ENCODE assay signal across 12 cellular contexts in the genomic region with DNA sequence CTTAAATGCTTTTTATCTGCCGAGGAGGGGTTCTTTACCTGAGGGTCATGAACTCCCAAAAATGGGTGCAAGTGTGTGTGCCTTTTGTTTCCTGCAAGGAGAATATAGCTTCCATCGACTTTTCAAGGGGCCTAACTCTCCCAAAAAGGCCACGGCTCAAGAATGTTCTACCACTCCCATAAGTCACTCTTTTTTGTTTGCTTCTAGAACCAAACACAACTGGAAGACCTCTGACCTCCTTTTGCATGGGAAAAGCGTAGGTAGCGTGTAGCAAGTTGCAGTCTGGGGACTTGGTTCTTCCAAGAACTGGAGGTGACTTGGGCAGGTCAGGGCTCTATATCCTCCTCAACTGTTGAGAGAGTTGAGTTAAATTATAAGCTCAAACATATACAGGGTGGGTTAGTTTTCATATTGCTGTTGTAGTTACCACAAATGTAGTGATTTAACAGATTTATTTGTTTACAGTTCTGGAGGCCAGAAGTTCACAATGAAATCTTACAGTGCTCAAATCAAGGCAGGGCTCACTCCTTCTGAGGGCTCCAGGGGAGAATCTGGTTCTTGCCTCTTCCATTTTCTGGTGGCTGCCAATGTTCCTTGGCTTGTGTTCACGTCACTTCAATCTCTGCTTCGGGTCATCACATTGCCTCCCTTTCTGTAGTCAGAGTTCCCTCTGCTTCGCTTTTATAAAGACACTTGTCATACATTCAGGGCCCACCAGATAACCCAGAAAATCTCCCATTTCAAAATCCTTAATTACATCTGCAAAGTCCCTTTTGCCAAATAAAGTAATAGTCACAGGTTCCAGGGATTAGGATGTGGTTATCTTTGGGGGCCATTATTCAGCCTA. TPM values are rescaled to one million over a fixed set of nuclear protein-coding genes. Genes with fewer than 3 reads are reported as not detected.
A peak's percentile ranks its signal among the peaks of the same experiment; 100 is the strongest.
DNase-seq lines count a peak whose midpoint lies in the region; ATAC-seq, FAIRE-seq and TF ChIP-seq lines count a peak whose summit lies in the region.
"Had no signal": no experiment of that assay in that cellular context is flagged by ENCODE, and none has a peak within 500 bp of the region (broad histone marks: within the 10 kb centered on the region; RNA-seq: fewer than 3 reads in every experiment).

No MANE protein-coding gene starts in this region.

- H3K4me1 ChIP-seq in cardiac muscle cell (ENCODE audit: low read depth), result peaks cover 13% of the 10 kb centered on the region
- H3K4me1 ChIP-seq in HepG2 (ENCODE audit: insufficient read depth, low read length), result peaks cover 76% of the 10 kb centered on the region
- H3K4me1 ChIP-seq: parathyroid adenoma had no signal

- no peak for TF ChIP-seq RAD21 in HepG2 (CRISPR knock-in tag; IDR thresholded peaks at IDR 0.05)

- peaks cover 71% of the 10 kb centered on the region for H3K79me2 ChIP-seq in HepG2 (ENCODE audit: insufficient read depth, low read length)
- H3K79me2 ChIP-seq: parathyroid adenoma had no signal

- TF ChIP-seq POLR2A in HepG2 (IDR thresholded peaks at IDR 0.05; ENCODE audit: insufficient read depth in 1 of 2, low read depth in 2 of 2, low read length in 2 of 2), result no peak

- H3K36me3 ChIP-seq in cardiac muscle cell (no peaks in the 10 kb centered on the region), HepG2 (replicated peaks in 1 of 2; ENCODE audit: control insufficient read depth in 1 of 2, insufficient read depth in 2 of 2, low read length in 2 of 2) (peaks cover 0 to 2% of the 10 kb centered on the region in 2 experiments; a peak in 2 of 5 replicates)

- peak overlapping the region; percentile 91 for H3K4me2 ChIP-seq in HepG2 (ENCODE audit: low read depth, low read length)

- H3K4me3 Mint-ChIP-seq in activated T-helper 2 cell treated with anti-CD3 and anti-CD28 coated beads, Interferon-gamma antibody, Interleukin-2, Interleukin-4, amounts not matched to agents 10 μg/mL and 5 μg/mL and 100 μg/mL, durations not matched to agents 14 hours and 24 hours and 36 hours (ENCODE audit: low read depth), result peak overlapping the region; percentile 90

- ATAC-seq in left cardiac atrium (no peak), HepG2 (no peak), HG03354 (IDR thresholded peaks at IDR 0.05; ENCODE audit: poor library complexity, severe bottlenecking, unreplicated experiment) (no peak), HG03159 (IDR thresholded peaks at IDR 0.05; ENCODE audit: unreplicated experiment) (no peak)

- H3K27ac Mint-ChIP-seq in activated T-helper 2 cell treated with anti-CD3 and anti-CD28 coated beads, Interferon-gamma antibody, Interleukin-2, Interleukin-4, amounts not matched to agents 10 μg/mL and 5 μg/mL and 100 μg/mL, durations not matched to agents 14 hours and 24 hours and 36 hours, result peak overlapping the region; percentile 88

- 43% methylated on average over 8 of the region's 8 CpGs for WGBS in HepG2 (ENCODE audit: low lambda C conversion rate)

- CTCF ChIA-PET in HepG2 (lab: Yijun Ruan, JAX; ENCODE audit: low intra/inter-chr PET ratio, low total read pairs), result interaction anchor here (1.6 kb wide), 1 partner anchor 97 kb away, joined by 3 read pairs; no protein-coding TSS in a partner anchor

- no peaks in the 10 kb centered on the region for H3K27me3 Mint-ChIP-seq in activated T-helper 2 cell treated with anti-CD3 and anti-CD28 coated beads, Interferon-gamma antibody, Interleukin-2, Interleukin-4, amounts not matched to agents 10 μg/mL and 5 μg/mL and 100 μg/mL, durations not matched to agents 14 hours and 24 hours and 36 hours (ENCODE audit: low read depth)

- H3K36me3 Mint-ChIP-seq in activated T-helper 2 cell treated with anti-CD3 and anti-CD28 coated beads, Interferon-gamma antibody, Interleukin-2, Interleukin-4, amounts not matched to agents 10 μg/mL and 5 μg/mL and 100 μg/mL, durations not matched to agents 14 hours and 24 hours and 36 hours (ENCODE audit: low read depth), result peaks cover 21% of the 10 kb centered on the region

- no peak for DNase-seq in cardiac muscle cell (ENCODE audit: low read depth in 1 of 2, low spot score in 1 of 2)
- no peak for DNase-seq in left cardiac atrium
- DNase-seq in activated T-helper 2 cell treated with anti-CD3 and anti-CD28 coated beads, Interferon-gamma antibody, Interleukin-2, Interleukin-4, amounts not matched to agents 10 μg/mL and 5 μg/mL and 100 μg/mL, durations not matched to agents 14 hours and 24 hours and 36 hours (ENCODE audit: low spot score), result no peak
- no peak for DNase-seq in HepG2 (ENCODE audit: low spot score)
- DNase-seq in NCI-H1105 treated with DMSO at 0.1 percent for 48 hours (lab: John Stamatoyannopoulos, UW), result no peak
- DNase-seq in NCI-H524 treated with DMSO at 0.1 percent for 48 hours (lab: John Stamatoyannopoulos, UW), result no peak
- DNase-seq: cortex of kidney, DMS153 had no signal

- peaks cover 5% of the 10 kb centered on the region; the same call in 1 of the 2 replicates for H4K20me1 ChIP-seq in HepG2 (ENCODE audit: insufficient read depth, low read length)

- H2AFZ ChIP-seq in HepG2 (ENCODE audit: low read length), result no peak overlapping the region

- no TSS peak for BruUV-seq in HepG2 (replicated peaks; lab: Mats Ljungman, UMichigan)

- TF ChIP-seq EP300 in HepG2 (IDR thresholded peaks at IDR 0.05; ENCODE audit: low read depth in 2 of 2, low read length in 2 of 2) (no peak), HepG2 (CRISPR knock-in tag; IDR thresholded peaks at IDR 0.05; ENCODE audit: borderline replicate concordance) (no peak)

- no peak overlapping the region for H3K27ac ChIP-seq in cardiac muscle cell
- peak overlapping the region; percentile 69 for H3K27ac ChIP-seq in HepG2 (ENCODE audit: extremely low read length, insufficient read depth, low read length)
- H3K27ac ChIP-seq: parathyroid adenoma had no signal

- TF ChIP-seq CTCF in cardiac muscle cell (IDR thresholded peaks at IDR 0.05; ENCODE audit: low read depth, low read length) (no peak), HepG2 (CRISPR knock-in tag; IDR thresholded peaks at IDR 0.05) (no peak)

- no peak for FAIRE-seq in HepG2 (lab: Jason Lieb, UNC)

- H3K27me3 ChIP-seq in cardiac muscle cell, result no peaks in the 10 kb centered on the region
- H3K27me3 ChIP-seq in HepG2 (ENCODE audit: control insufficient read depth in 1 of 2, insufficient read depth in 2 of 2, low read length in 2 of 2), result no peaks in the 10 kb centered on the region

- intact Hi-C loops in left cardiac atrium (cut with DNase I) (no loop called here), HepG2 (cut with micrococcal nuclease; ENCODE audit: unreplicated experiment) (no loop called here)
- intact Hi-C loops in activated T-helper 2 cell treated with anti-CD3 and anti-CD28 coated beads, Interferon-gamma antibody, Interleukin-2, Interleukin-4, amounts not matched to agents 10 μg/mL and 5 μg/mL and 100 μg/mL, durations not matched to agents 14 hours and 24 hours and 36 hours (cut with micrococcal nuclease), result no loop called here

- in situ Hi-C loops in HepG2 (cut with HindIII; ENCODE audit: extremely low pct_ligation_motif_present, low pct_unique_long_range_greater_than_20kb), result loop anchor here (25.0 kb wide), 1 partner anchor 283 kb away; a partner anchor contains a TSS

- H3K9ac ChIP-seq in HepG2 (ENCODE audit: insufficient read depth, low read depth, low read length), result peak overlapping the region; percentile 77
- H3K9ac ChIP-seq: parathyroid adenoma had no signal

- H3K4me3 ChIP-seq in cardiac muscle cell (peak overlapping the region; percentile 42), HepG2 (replicated peaks in 1 of 3; ENCODE audit: insufficient read depth in 1 of 3, low read depth in 2 of 3, low read length in 3 of 3) (peak overlapping the region; percentile 65 to 80 (median 76))

- no peaks in the 10 kb centered on the region for H3K9me3 Mint-ChIP-seq in activated T-helper 2 cell treated with anti-CD3 and anti-CD28 coated beads, Interferon-gamma antibody, Interleukin-2, Interleukin-4, amounts not matched to agents 10 μg/mL and 5 μg/mL and 100 μg/mL, durations not matched to agents 14 hours and 24 hours and 36 hours

- POLR2A ChIA-PET in HepG2 (lab: Yijun Ruan, JAX), result interaction anchor here (0.8 to 5.8 kb wide), 4 partner anchors 11 to 96 kb away, joined by 3 to 41 read pairs (median 5); a partner anchor contains a TSS

- H3K9me3 ChIP-seq in cardiac muscle cell (ENCODE audit: low read depth) (no peaks in the 10 kb centered on the region), HepG2 (ENCODE audit: low read length) (no peaks in the 10 kb centered on the region)

- H3K4me1 Mint-ChIP-seq in activated T-helper 2 cell treated with anti-CD3 and anti-CD28 coated beads, Interferon-gamma antibody, Interleukin-2, Interleukin-4, amounts not matched to agents 10 μg/mL and 5 μg/mL and 100 μg/mL, durations not matched to agents 14 hours and 24 hours and 36 hours (ENCODE audit: low read depth), result peaks cover 39% of the 10 kb centered on the region

RNA-seq across cellular contexts. Expression of a gene that starts 1.4 kb away (rescaled TPM):
- total RNA-seq in cardiac muscle cell (40.3 and 81.1 TPM in 2 replicates), left cardiac atrium (1 to 10 TPM; 5.4 to 6.0 TPM), HepG2 (2016; rRNA removed; fragmentation: Illumina TruSeq; extraction: Trizol) (111 and 137 TPM in 2 replicates)
- polyA plus RNA-seq in cardiac muscle cell (65.7 and 140 TPM in 2 replicates), HepG2 (2011; rRNA removed) (51.5 and 69.6 TPM in 2 replicates)
- total RNA-seq in activated T-helper 2 cell treated with anti-CD3 and anti-CD28 coated beads, Interferon-gamma antibody, Interleukin-2, Interleukin-4, amounts not matched to agents 10 μg/mL and 5 μg/mL and 100 μg/mL, durations not matched to agents 14 hours and 24 hours and 36 hours, result 60.5 and 61.8 TPM in 2 replicates
- 41.1 and 45.0 TPM in 2 replicates for total RNA-seq in HepG2 (2016; cell fraction: cytosol; rRNA removed; fragmentation: Illumina TruSeq; extraction: Trizol; ENCODE audit: low read depth)
- total RNA-seq in HepG2 (2016; cell fraction: insoluble cytoplasmic fraction; rRNA removed; fragmentation: Illumina TruSeq; extraction: Trizol), result 112 and 128 TPM in 2 replicates
- total RNA-seq in HepG2 (2016; cell fraction: membrane; rRNA removed; fragmentation: Illumina TruSeq; extraction: Trizol), result 135 and 146 TPM in 2 replicates
- 77.2 and 97.2 TPM in 2 replicates for total RNA-seq in HepG2 (2016; cell fraction: nucleus; rRNA removed; fragmentation: Illumina TruSeq; extraction: Trizol)
- polyA plus RNA-seq in HepG2 (2011; cell fraction: cytosol; rRNA removed), result 33.3 and 54.1 TPM in 2 replicates
- 8.5 and 10.8 TPM in 2 replicates for polyA plus RNA-seq in HepG2 (2011; cell fraction: nucleus; rRNA removed)
- 77.6 and 101 TPM in 2 replicates for polyA plus RNA-seq in HepG2 (2012)
- polyA plus RNA-seq in HepG2 (2016; cell fraction: cytosol; fragmentation: Illumina TruSeq; extraction: Trizol; ENCODE audit: low read depth), result 47.9 and 49.9 TPM in 2 replicates
- polyA plus RNA-seq in HepG2 (2016; cell fraction: insoluble cytoplasmic fraction; fragmentation: Illumina TruSeq; extraction: Trizol; ENCODE audit: low read depth), result 138 and 141 TPM in 2 replicates
- 128 and 149 TPM in 2 replicates for polyA plus RNA-seq in HepG2 (2016; cell fraction: membrane; fragmentation: Illumina TruSeq; extraction: Trizol; ENCODE audit: low read depth)
- 144 and 149 TPM in 2 replicates for polyA plus RNA-seq in HepG2 (2016; cell fraction: nucleus; fragmentation: Illumina TruSeq; extraction: Trizol; ENCODE audit: insufficient read depth, low read depth)
- 95.5 and 159 TPM in 2 replicates for polyA minus RNA-seq in HepG2 (2011; rRNA and poly(A)+ RNA removed; ENCODE audit: low replicate concordance)
- polyA minus RNA-seq in HepG2 (2011; cell fraction: cytosol; rRNA and poly(A)+ RNA removed), result 39.8 and 45.1 TPM in 2 replicates
- polyA minus RNA-seq in HepG2 (2011; cell fraction: nucleus; rRNA and poly(A)+ RNA removed), result 13.3 and 17.7 TPM in 2 replicates

RNA-seq across cellular contexts. Expression of a gene that starts 14.8 kb away (rescaled TPM):
- total RNA-seq in cardiac muscle cell (41.9 and 45.6 TPM in 2 replicates), left cardiac atrium (10 to 100 TPM; 17.7 to 21.0 TPM), HepG2 (2016; rRNA removed; fragmentation: Illumina TruSeq; extraction: Trizol) (23.4 and 28.0 TPM in 2 replicates)
- polyA plus RNA-seq in cardiac muscle cell (69.5 and 73.8 TPM in 2 replicates), HepG2 (2011; rRNA removed) (33.9 and 37.8 TPM in 2 replicates)
- total RNA-seq in activated T-helper 2 cell treated with anti-CD3 and anti-CD28 coated beads, Interferon-gamma antibody, Interleukin-2, Interleukin-4, amounts not matched to agents 10 μg/mL and 5 μg/mL and 100 μg/mL, durations not matched to agents 14 hours and 24 hours and 36 hours, result 21.1 and 24.1 TPM in 2 replicates
- total RNA-seq in HepG2 (2016; cell fraction: cytosol; rRNA removed; fragmentation: Illumina TruSeq; extraction: Trizol; ENCODE audit: low read depth), result 49.6 and 59.0 TPM in 2 replicates
- total RNA-seq in HepG2 (2016; cell fraction: insoluble cytoplasmic fraction; rRNA removed; fragmentation: Illumina TruSeq; extraction: Trizol), result 22.8 and 29.8 TPM in 2 replicates
- total RNA-seq in HepG2 (2016; cell fraction: membrane; rRNA removed; fragmentation: Illumina TruSeq; extraction: Trizol), result 51.8 and 54.0 TPM in 2 replicates
- total RNA-seq in HepG2 (2016; cell fraction: nucleus; rRNA removed; fragmentation: Illumina TruSeq; extraction: Trizol), result 22.4 and 24.3 TPM in 2 replicates
- polyA plus RNA-seq in HepG2 (2011; cell fraction: cytosol; rRNA removed), result 23.5 and 23.7 TPM in 2 replicates
- polyA plus RNA-seq in HepG2 (2011; cell fraction: nucleus; rRNA removed), result 39.0 and 42.0 TPM in 2 replicates
- 22.5 and 25.6 TPM in 2 replicates for polyA plus RNA-seq in HepG2 (2012)
- 50.1 and 61.3 TPM in 2 replicates for polyA plus RNA-seq in HepG2 (2016; cell fraction: cytosol; fragmentation: Illumina TruSeq; extraction: Trizol; ENCODE audit: low read depth)
- 21.7 and 23.6 TPM in 2 replicates for polyA plus RNA-seq in HepG2 (2016; cell fraction: insoluble cytoplasmic fraction; fragmentation: Illumina TruSeq; extraction: Trizol; ENCODE audit: low read depth)
- polyA plus RNA-seq in HepG2 (2016; cell fraction: membrane; fragmentation: Illumina TruSeq; extraction: Trizol; ENCODE audit: low read depth), result 44.5 and 49.9 TPM in 2 replicates
- 39.5 and 42.9 TPM in 2 replicates for polyA plus RNA-seq in HepG2 (2016; cell fraction: nucleus; fragmentation: Illumina TruSeq; extraction: Trizol; ENCODE audit: insufficient read depth, low read depth)
- 13.0 and 13.9 TPM in 2 replicates for polyA minus RNA-seq in HepG2 (2011; rRNA and poly(A)+ RNA removed; ENCODE audit: low replicate concordance)
- 5.7 and 7.1 TPM in 2 replicates for polyA minus RNA-seq in HepG2 (2011; cell fraction: cytosol; rRNA and poly(A)+ RNA removed)
- 14.9 and 18.4 TPM in 2 replicates for polyA minus RNA-seq in HepG2 (2011; cell fraction: nucleus; rRNA and poly(A)+ RNA removed)

RNA-seq across cellular contexts. Expression of a gene that starts 15.1 kb away (rescaled TPM):
- 35.4 and 56.5 TPM in 2 replicates for total RNA-seq in cardiac muscle cell
- 30.9 and 35.7 TPM in 2 replicates for polyA plus RNA-seq in cardiac muscle cell
- 10 to 100 TPM; 26.4 to 83.8 TPM for total RNA-seq in left cardiac atrium
- 31.3 and 32.3 TPM in 2 replicates for total RNA-seq in activated T-helper 2 cell treated with anti-CD3 and anti-CD28 coated beads, Interferon-gamma antibody, Interleukin-2, Interleukin-4, amounts not matched to agents 10 μg/mL and 5 μg/mL and 100 μg/mL, durations not matched to agents 14 hours and 24 hours and 36 hours
- 17.5 and 18.7 TPM in 2 replicates for total RNA-seq in HepG2 (2016; rRNA removed; fragmentation: Illumina TruSeq; extraction: Trizol)
- 3.0 and 3.3 TPM in 2 replicates for total RNA-seq in HepG2 (2016; cell fraction: cytosol; rRNA removed; fragmentation: Illumina TruSeq; extraction: Trizol; ENCODE audit: low read depth)
- 17.6 and 18.0 TPM in 2 replicates for total RNA-seq in HepG2 (2016; cell fraction: insoluble cytoplasmic fraction; rRNA removed; fragmentation: Illumina TruSeq; extraction: Trizol)
- 10.3 and 13.6 TPM in 2 replicates for total RNA-seq in HepG2 (2016; cell fraction: membrane; rRNA removed; fragmentation: Illumina TruSeq; extraction: Trizol)
- total RNA-seq in HepG2 (2016; cell fraction: nucleus; rRNA removed; fragmentation: Illumina TruSeq; extraction: Trizol), result 10.7 and 12.2 TPM in 2 replicates
- polyA plus RNA-seq in HepG2 (2011; rRNA removed), result 40.6 and 42.8 TPM in 2 replicates
- 26.7 and 28.6 TPM in 2 replicates for polyA plus RNA-seq in HepG2 (2011; cell fraction: cytosol; rRNA removed)
- 42.5 and 48.1 TPM in 2 replicates for polyA plus RNA-seq in HepG2 (2011; cell fraction: nucleus; rRNA removed)
- polyA plus RNA-seq in HepG2 (2012), result 16.3 and 24.4 TPM in 2 replicates
- polyA plus RNA-seq in HepG2 (2016; cell fraction: cytosol; fragmentation: Illumina TruSeq; extraction: Trizol; ENCODE audit: low read depth), result 3.2 and 5.3 TPM in 2 replicates
- 18.4 and 21.2 TPM in 2 replicates for polyA plus RNA-seq in HepG2 (2016; cell fraction: insoluble cytoplasmic fraction; fragmentation: Illumina TruSeq; extraction: Trizol; ENCODE audit: low read depth)
- polyA plus RNA-seq in HepG2 (2016; cell fraction: membrane; fragmentation: Illumina TruSeq; extraction: Trizol; ENCODE audit: low read depth), result 8.2 and 8.8 TPM in 2 replicates
- polyA plus RNA-seq in HepG2 (2016; cell fraction: nucleus; fragmentation: Illumina TruSeq; extraction: Trizol; ENCODE audit: insufficient read depth, low read depth), result 17.9 and 19.3 TPM in 2 replicates
- 67.1 and 165 TPM in 2 replicates for polyA minus RNA-seq in HepG2 (2011; rRNA and poly(A)+ RNA removed; ENCODE audit: low replicate concordance)
- polyA minus RNA-seq in HepG2 (2011; cell fraction: cytosol; rRNA and poly(A)+ RNA removed), result 30.3 and 32.2 TPM in 2 replicates
- polyA minus RNA-seq in HepG2 (2011; cell fraction: nucleus; rRNA and poly(A)+ RNA removed), result 20.6 and 26.7 TPM in 2 replicates

RNA-seq across cellular contexts. Expression of a gene that starts 36.9 kb away (rescaled TPM):
- total RNA-seq in cardiac muscle cell (124 and 164 TPM in 2 replicates), left cardiac atrium (100 to 1,000 TPM in 1 of 2 donors, 10 to 100 TPM in 1; 96.3 to 107 TPM), HepG2 (2016; rRNA removed; fragmentation: Illumina TruSeq; extraction: Trizol) (114 and 127 TPM in 2 replicates)
- polyA plus RNA-seq in cardiac muscle cell (141 and 147 TPM in 2 replicates), HepG2 (2011; rRNA removed) (85.9 and 86.0 TPM in 2 replicates)
- 89.7 and 93.2 TPM in 2 replicates for total RNA-seq in activated T-helper 2 cell treated with anti-CD3 and anti-CD28 coated beads, Interferon-gamma antibody, Interleukin-2, Interleukin-4, amounts not matched to agents 10 μg/mL and 5 μg/mL and 100 μg/mL, durations not matched to agents 14 hours and 24 hours and 36 hours
- total RNA-seq in HepG2 (2016; cell fraction: cytosol; rRNA removed; fragmentation: Illumina TruSeq; extraction: Trizol; ENCODE audit: low read depth), result 63.3 and 67.3 TPM in 2 replicates
- total RNA-seq in HepG2 (2016; cell fraction: insoluble cytoplasmic fraction; rRNA removed; fragmentation: Illumina TruSeq; extraction: Trizol), result 112 and 115 TPM in 2 replicates
- 118 and 133 TPM in 2 replicates for total RNA-seq in HepG2 (2016; cell fraction: membrane; rRNA removed; fragmentation: Illumina TruSeq; extraction: Trizol)
- total RNA-seq in HepG2 (2016; cell fraction: nucleus; rRNA removed; fragmentation: Illumina TruSeq; extraction: Trizol), result 47.1 and 53.4 TPM in 2 replicates
- 82.5 and 91.5 TPM in 2 replicates for polyA plus RNA-seq in HepG2 (2011; cell fraction: cytosol; rRNA removed)
- 40.8 and 49.4 TPM in 2 replicates for polyA plus RNA-seq in HepG2 (2011; cell fraction: nucleus; rRNA removed)
- 60.2 and 73.0 TPM in 2 replicates for polyA plus RNA-seq in HepG2 (2012)
- 78.3 and 93.1 TPM in 2 replicates for polyA plus RNA-seq in HepG2 (2016; cell fraction: cytosol; fragmentation: Illumina TruSeq; extraction: Trizol; ENCODE audit: low read depth)
- polyA plus RNA-seq in HepG2 (2016; cell fraction: insoluble cytoplasmic fraction; fragmentation: Illumina TruSeq; extraction: Trizol; ENCODE audit: low read depth), result 128 and 147 TPM in 2 replicates
- polyA plus RNA-seq in HepG2 (2016; cell fraction: membrane; fragmentation: Illumina TruSeq; extraction: Trizol; ENCODE audit: low read depth), result 120 and 126 TPM in 2 replicates
- 79.9 and 84.9 TPM in 2 replicates for polyA plus RNA-seq in HepG2 (2016; cell fraction: nucleus; fragmentation: Illumina TruSeq; extraction: Trizol; ENCODE audit: insufficient read depth, low read depth)
- polyA minus RNA-seq in HepG2 (2011; rRNA and poly(A)+ RNA removed; ENCODE audit: low replicate concordance), result 108 and 190 TPM in 2 replicates
- 42.1 and 47.7 TPM in 2 replicates for polyA minus RNA-seq in HepG2 (2011; cell fraction: cytosol; rRNA and poly(A)+ RNA removed)
- polyA minus RNA-seq in HepG2 (2011; cell fraction: nucleus; rRNA and poly(A)+ RNA removed), result 22.0 and 26.2 TPM in 2 replicates

RNA-seq across cellular contexts. Expression of a gene that starts 44.6 kb away (rescaled TPM):
- total RNA-seq in cardiac muscle cell, result not detected in 2 replicates
- 0.44 TPM in 1 of 2 replicates, not detected in the other for polyA plus RNA-seq in cardiac muscle cell
- total RNA-seq in left cardiac atrium, result not detected
- not detected in 2 replicates for total RNA-seq in activated T-helper 2 cell treated with anti-CD3 and anti-CD28 coated beads, Interferon-gamma antibody, Interleukin-2, Interleukin-4, amounts not matched to agents 10 μg/mL and 5 μg/mL and 100 μg/mL, durations not matched to agents 14 hours and 24 hours and 36 hours
- not detected in 2 replicates for total RNA-seq in HepG2 (2016; rRNA removed; fragmentation: Illumina TruSeq; extraction: Trizol)
- not detected in 2 replicates for total RNA-seq in HepG2 (2016; cell fraction: cytosol; rRNA removed; fragmentation: Illumina TruSeq; extraction: Trizol; ENCODE audit: low read depth)
- not detected in 2 replicates for total RNA-seq in HepG2 (2016; cell fraction: insoluble cytoplasmic fraction; rRNA removed; fragmentation: Illumina TruSeq; extraction: Trizol)
- not detected in 2 replicates for total RNA-seq in HepG2 (2016; cell fraction: membrane; rRNA removed; fragmentation: Illumina TruSeq; extraction: Trizol)
- total RNA-seq in HepG2 (2016; cell fraction: nucleus; rRNA removed; fragmentation: Illumina TruSeq; extraction: Trizol), result not detected in 2 replicates
- not detected in 2 replicates for polyA plus RNA-seq in HepG2 (2011; rRNA removed)
- polyA plus RNA-seq in HepG2 (2011; cell fraction: cytosol; rRNA removed), result not detected in 2 replicates
- 0.43 TPM in 1 of 2 replicates, not detected in the other for polyA plus RNA-seq in HepG2 (2011; cell fraction: nucleus; rRNA removed)
- polyA plus RNA-seq in HepG2 (2012), result not detected in 2 replicates
- not detected in 2 replicates for polyA plus RNA-seq in HepG2 (2016; cell fraction: cytosol; fragmentation: Illumina TruSeq; extraction: Trizol; ENCODE audit: low read depth)
- polyA plus RNA-seq in HepG2 (2016; cell fraction: insoluble cytoplasmic fraction; fragmentation: Illumina TruSeq; extraction: Trizol; ENCODE audit: low read depth), result not detected in 2 replicates
- not detected in 2 replicates for polyA plus RNA-seq in HepG2 (2016; cell fraction: membrane; fragmentation: Illumina TruSeq; extraction: Trizol; ENCODE audit: low read depth)
- polyA plus RNA-seq in HepG2 (2016; cell fraction: nucleus; fragmentation: Illumina TruSeq; extraction: Trizol; ENCODE audit: insufficient read depth, low read depth), result not detected in 2 replicates
- 0.34 TPM in 1 of 2 replicates, not detected in the other for polyA minus RNA-seq in HepG2 (2011; rRNA and poly(A)+ RNA removed; ENCODE audit: low replicate concordance)
- not detected in 2 replicates for polyA minus RNA-seq in HepG2 (2011; cell fraction: cytosol; rRNA and poly(A)+ RNA removed)
- polyA minus RNA-seq in HepG2 (2011; cell fraction: nucleus; rRNA and poly(A)+ RNA removed), result not detected in 2 replicates
- total RNA-seq: M059J had no signal
